Comparison of ENCODE assay signal across 9 cellular contexts in the genomic region with DNA sequence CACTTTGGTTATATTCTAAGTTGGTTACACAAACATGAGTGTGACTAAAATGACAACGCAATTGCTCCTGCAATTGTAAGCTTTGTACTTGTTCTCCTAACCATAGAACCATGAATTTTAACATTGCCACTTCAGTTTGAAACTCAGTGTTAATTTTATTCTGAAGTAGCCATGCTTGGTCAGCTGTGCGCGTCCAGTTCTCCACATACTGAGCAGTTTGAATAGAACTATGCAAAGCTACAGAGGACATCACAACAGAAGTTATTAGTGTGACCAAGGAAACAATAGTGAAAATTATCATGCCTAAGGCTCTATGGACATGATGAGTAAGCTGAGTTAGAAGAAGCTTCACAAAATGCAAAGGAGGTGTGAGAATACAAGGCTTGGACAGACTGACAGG.
"Had no signal": no experiment of that assay in that cellular context is flagged by ENCODE, and none has a peak within 500 bp of the region (broad histone marks: within the 10 kb centered on the region; RNA-seq: fewer than 3 reads in every experiment).

No MANE protein-coding gene starts in this region.

- H2AFZ ChIP-seq: GM23338 had no signal

- H3K27ac ChIP-seq: HL-60, KMS-11 had no signal

- FAIRE-seq: H1, H54, HepG2 had no signal

- H3K4me3 ChIP-seq: GM23338 had no signal

- H3K9ac ChIP-seq: KMS-11 had no signal

- DNase-seq: H9, HCEC 1CT, KBM-7 had no signal

- ATAC-seq: GM23338, HepG2 had no signal

- H3K4me2 ChIP-seq: GM23338, KMS-11 had no signal
